Comparison of ENCODE assay signal across 20 cellular contexts in genomic region chr14:71582705-71583104, GRCh38.
DNase-seq lines count a peak whose midpoint lies in the region; ATAC-seq, FAIRE-seq and TF ChIP-seq lines count a peak whose summit lies in the region.
"Had no signal": no experiment of that assay in that cellular context is flagged by ENCODE, and none has a peak within 500 bp of the region (broad histone marks: within the 10 kb centered on the region; RNA-seq: fewer than 3 reads in every experiment).

No MANE protein-coding gene starts in this region.

- H3K4me1 ChIP-seq in astrocyte (ENCODE audit: insufficient read depth, low read length) (peaks cover 42% of the 10 kb centered on the region), spleen (peaks cover 0 to 54% (median 32%) of the 10 kb centered on the region in 6 donors), esophagus squamous epithelium (peaks cover 0 to 12% (median 9%) of the 10 kb centered on the region in 3 donors)

- H3K27me3 Mint-ChIP-seq in HFFc6 (ENCODE audit: insufficient read depth) (no peaks in the 10 kb centered on the region; the same call in 1 of the 2 replicates), astrocyte (ENCODE audit: low read depth, unreplicated experiment) (no peaks in the 10 kb centered on the region)
- H3K27me3 Mint-ChIP-seq: CD8-positive, alpha-beta memory T cell; naive thymus-derived CD8-positive, alpha-beta T cell had no signal

- peak overlapping the region; percentile 81 for H3K9ac ChIP-seq in astrocyte (ENCODE audit: low read length)

- H3K4me2 ChIP-seq in astrocyte (ENCODE audit: low read length), result peak overlapping the region; percentile 75

- H3K4me3 ChIP-seq in astrocyte (ENCODE audit: insufficient read depth, low read depth, low read length), result peak overlapping the region; percentile 12
- H3K4me3 ChIP-seq in foreskin fibroblast (ENCODE audit: low read depth in 1 of 2, low read length in 2 of 2), result no peak overlapping the region
- H3K4me3 ChIP-seq in spleen, result peak overlapping the region in 1 of 8 donors; percentile 24
- H3K4me3 ChIP-seq in esophagus squamous epithelium, result no peak overlapping the region
- H3K4me3 ChIP-seq: heart left ventricle, left ventricle myocardium inferior, right atrium auricular region, upper lobe of left lung had no signal

- H3K4me1 Mint-ChIP-seq in HFFc6 (ENCODE audit: low read depth) (peaks cover 93% of the 10 kb centered on the region), astrocyte (ENCODE audit: low read depth, unreplicated experiment) (peaks cover 44% of the 10 kb centered on the region)

- H3K27ac ChIP-seq in astrocyte (ENCODE audit: low read depth, low read length) (peak overlapping the region; percentile 93), spleen (peak overlapping the region in 6 of 8 donors; percentile 46 to 86 (median 71)), esophagus squamous epithelium (no peak overlapping the region)
- H3K27ac ChIP-seq: left ventricle myocardium inferior, right atrium auricular region, VCaP had no signal

- H3K36me3 Mint-ChIP-seq in HFFc6 (ENCODE audit: low read depth), result peaks cover 22% of the 10 kb centered on the region
- no peaks in the 10 kb centered on the region for H3K36me3 Mint-ChIP-seq in astrocyte (ENCODE audit: low read depth, unreplicated experiment)
- H3K36me3 Mint-ChIP-seq: brain had no signal

- DNase-seq in HFFc6 (peak; percentile 75), astrocyte (ENCODE audit: low read depth) (peak; percentile 87), foreskin fibroblast (peak; percentile 39 to 73), spleen (no peak), COR-L47 (lab: John Stamatoyannopoulos, UW) (no peak), esophagus squamous epithelium (lab: John Stamatoyannopoulos, UW) (no peak)
- DNase-seq: activated effector memory CD4-positive, alpha-beta T cell treated with Interleukin-2 at 50 U/mL for 16 hours; CD8-positive, alpha-beta memory T cell; effector memory CD4-positive, alpha-beta T cell; GDM1; heart left ventricle; left ventricle myocardium inferior; naive thymus-derived CD8-positive, alpha-beta T cell; NCI-H1417; stimulated activated CD4-positive, alpha-beta T cell treated with anti-CD3 and anti-CD28 coated beads, Interleukin-4, amount 100 ng/mL, for 24 hours; upper lobe of left lung had no signal

- H3K4me3 Mint-ChIP-seq in HFFc6 (peak overlapping the region; percentile 70), astrocyte (ENCODE audit: unreplicated experiment) (no peak overlapping the region)
- H3K4me3 Mint-ChIP-seq: brain; CD8-positive, alpha-beta memory T cell; naive thymus-derived CD8-positive, alpha-beta T cell had no signal

- FAIRE-seq in astrocyte (lab: Jason Lieb, UNC), result peak; percentile 95

- TF ChIP-seq CTCF in HFFc6 (IDR thresholded peaks at IDR 0.05), result no peak
- no peak for TF ChIP-seq CTCF in astrocyte (IDR thresholded peaks at IDR 0.05; ENCODE audit: insufficient read depth, low read depth, low read length)
- no peak for TF ChIP-seq CTCF in foreskin fibroblast (IDR thresholded peaks at IDR 0.05; ENCODE audit: low read depth, low read length)
- TF ChIP-seq CTCF in spleen (IDR thresholded peaks at IDR 0.05 in 8 of 11, conservative IDR thresholded peaks at IDR 0.05 in 3 of 11), result no peak
- no peak for TF ChIP-seq CTCF in esophagus squamous epithelium (IDR thresholded peaks at IDR 0.05)

- H4K20me1 ChIP-seq in astrocyte (ENCODE audit: insufficient read depth, low read length), result no peaks in the 10 kb centered on the region

- no peak overlapping the region for H2AFZ ChIP-seq in astrocyte (ENCODE audit: low read depth, low read length)

- H3K9me3 ChIP-seq in astrocyte (ENCODE audit: insufficient read depth, low read depth, low read length), result no peaks in the 10 kb centered on the region
- H3K9me3 ChIP-seq in spleen, result no peaks in the 10 kb centered on the region
- H3K9me3 ChIP-seq in esophagus squamous epithelium, result no peaks in the 10 kb centered on the region
- H3K9me3 ChIP-seq: heart left ventricle, left ventricle myocardium inferior, right atrium auricular region, upper lobe of left lung had no signal

- intact Hi-C loops in spleen (cut with DNase I; ENCODE audit: low total_unique reads) (no loop called here), esophagus squamous epithelium (cut with DNase I) (no loop called here)

- H3K27me3 ChIP-seq in astrocyte (ENCODE audit: insufficient read depth, low read length) (no peaks in the 10 kb centered on the region), spleen (replicated peaks in 1 of 7) (no peaks in the 10 kb centered on the region), esophagus squamous epithelium (no peaks in the 10 kb centered on the region)
- H3K27me3 ChIP-seq: heart left ventricle, right atrium auricular region, upper lobe of left lung had no signal

- H3K36me3 ChIP-seq in astrocyte (ENCODE audit: insufficient read depth, low read length) (no peaks in the 10 kb centered on the region), spleen (peaks cover 0 to 3% (median 0%) of the 10 kb centered on the region in 6 donors), esophagus squamous epithelium (peaks cover 0 to under 1% (median 0%) of the 10 kb centered on the region in 3 donors)
- H3K36me3 ChIP-seq: heart left ventricle, left ventricle myocardium inferior, right atrium auricular region, upper lobe of left lung had no signal

- WGBS in spleen, 5 donors, result 80 to 95% (median 87%) methylated on average over 1 of the region's 1 CpG
- 79 to 95% methylated on average over 1 of the region's 1 CpG for WGBS in esophagus squamous epithelium, 2 donors

- H3K79me2 ChIP-seq in astrocyte (ENCODE audit: insufficient read depth, low read length), result peaks cover 26% of the 10 kb centered on the region

- ATAC-seq in HG03159 (IDR thresholded peaks at IDR 0.05; ENCODE audit: unreplicated experiment), result no peak
- ATAC-seq: naive thymus-derived CD8-positive, alpha-beta T cell had no signal

- no peaks in the 10 kb centered on the region for H3K9me3 Mint-ChIP-seq in HFFc6
- H3K9me3 Mint-ChIP-seq in astrocyte (ENCODE audit: unreplicated experiment), result no peaks in the 10 kb centered on the region
- H3K9me3 Mint-ChIP-seq: brain; CD8-positive, alpha-beta memory T cell; naive thymus-derived CD8-positive, alpha-beta T cell had no signal

- peak overlapping the region; percentile 88 for H3K27ac Mint-ChIP-seq in HFFc6
- peak overlapping the region; percentile 92 for H3K27ac Mint-ChIP-seq in astrocyte (ENCODE audit: unreplicated experiment)
- H3K27ac Mint-ChIP-seq: naive thymus-derived CD8-positive, alpha-beta T cell had no signal

- no peak for TF ChIP-seq POLR2A in spleen (IDR thresholded peaks at IDR 0.05)
- TF ChIP-seq POLR2A in esophagus squamous epithelium (IDR thresholded peaks at IDR 0.05), result no peak

Comparison
In these comparisons a context has a peak if more than half of its experiments do, and no peak if none do; other contexts are left out.
1. DNase-seq: peak in HFFc6 (single experiment), astrocyte (single experiment) and foreskin fibroblast (2 of 2); none in spleen (single experiment), COR-L47 (single experiment) and esophagus squamous epithelium (single experiment).
2. H3K27ac ChIP-seq: peak in astrocyte (single experiment) and spleen (6 of 8); none in esophagus squamous epithelium (0 of 4).